In genomic region chr1:52601519-52601918, GRCh38 we compare ENCODE assay signal across 9 cellular contexts. TPM values are rescaled to one million over a fixed set of nuclear protein-coding genes. Genes with fewer than 3 reads are reported as not detected.
DNase-seq lines count a peak whose midpoint lies in the region; ATAC-seq and TF ChIP-seq lines count a peak whose summit lies in the region.
"Had no signal": no experiment of that assay in that cellular context is flagged by ENCODE, and none has a peak within 500 bp of the region (broad histone marks: within the 10 kb centered on the region; RNA-seq: fewer than 3 reads in every experiment).

No MANE protein-coding gene starts in this region.

- H3K27ac Mint-ChIP-seq in activated CD4-positive, alpha-beta T cell treated with anti-CD3 and anti-CD28 coated beads, Interleukin-2, amount 10 ng/mL, durations not matched to agents 24 days and 14 days: peak overlapping the region; percentile 68
- H3K27ac Mint-ChIP-seq in activated CD8-positive, alpha-beta T cell treated with anti-CD3 and anti-CD28 coated beads for 36 hours: peak overlapping the region; percentile 76
- peak overlapping the region; percentile 59 to 92 for H3K27ac Mint-ChIP-seq in stimulated activated naive CD8-positive, alpha-beta T cell treated with anti-CD3 and anti-CD28 coated beads, Interleukin-15, amount 100 ng/mL, for 72 hours

- H3K4me3 Mint-ChIP-seq in activated CD4-positive, alpha-beta T cell treated with anti-CD3 and anti-CD28 coated beads, Interleukin-2, amount 10 ng/mL, durations not matched to agents 24 days and 14 days: peak overlapping the region; percentile 83
- H3K4me3 Mint-ChIP-seq in activated CD8-positive, alpha-beta T cell treated with anti-CD3 and anti-CD28 coated beads for 36 hours: peak overlapping the region; percentile 76
- peak overlapping the region; percentile 65 to 77 for H3K4me3 Mint-ChIP-seq in stimulated activated naive CD8-positive, alpha-beta T cell treated with anti-CD3 and anti-CD28 coated beads, Interleukin-15, amount 100 ng/mL, for 72 hours

- CTCF ChIA-PET in activated CD8-positive, alpha-beta T cell treated with anti-CD3 and anti-CD28 coated beads for 36 hours (lab: Charles Lee): interaction anchor here (0.6 to 1.5 kb wide), 5 partner anchors 12 to 49 kb away, joined by 3 to 5 read pairs (median 4); partner anchors contain the start of genes SHISAL2A and TUT4

- intact Hi-C loops in activated CD4-positive, alpha-beta T cell treated with anti-CD3 and anti-CD28 coated beads, Interleukin-2, amount 10 ng/mL, durations not matched to agents 24 days and 14 days (cut with micrococcal nuclease): no loop called here
- intact Hi-C loops in activated CD8-positive, alpha-beta T cell treated with anti-CD3 and anti-CD28 coated beads for 36 hours (cut with micrococcal nuclease): no loop called here

- H3K27me3 ChIP-seq in layer of hippocampus (ENCODE audit: control insufficient read depth, insufficient read depth, low read length): no peaks in the 10 kb centered on the region

- H3K9me3 Mint-ChIP-seq in activated CD4-positive, alpha-beta T cell treated with anti-CD3 and anti-CD28 coated beads, Interleukin-2, amount 10 ng/mL, durations not matched to agents 24 days and 14 days: no peaks in the 10 kb centered on the region
- no peaks in the 10 kb centered on the region for H3K9me3 Mint-ChIP-seq in activated CD8-positive, alpha-beta T cell treated with anti-CD3 and anti-CD28 coated beads for 36 hours
- H3K9me3 Mint-ChIP-seq in stimulated activated naive CD8-positive, alpha-beta T cell treated with anti-CD3 and anti-CD28 coated beads, Interleukin-15, amount 100 ng/mL, for 72 hours: no peaks in the 10 kb centered on the region

- H3K36me3 Mint-ChIP-seq in activated CD4-positive, alpha-beta T cell treated with anti-CD3 and anti-CD28 coated beads, Interleukin-2, amount 10 ng/mL, durations not matched to agents 24 days and 14 days (ENCODE audit: low read depth): peaks cover 19% of the 10 kb centered on the region
- H3K36me3 Mint-ChIP-seq in activated CD8-positive, alpha-beta T cell treated with anti-CD3 and anti-CD28 coated beads for 36 hours (ENCODE audit: low read depth): peaks cover 24% of the 10 kb centered on the region

- ATAC-seq in activated CD8-positive, alpha-beta T cell treated with anti-CD3 and anti-CD28 coated beads for 36 hours: no peak
- ATAC-seq in stimulated activated naive CD8-positive, alpha-beta T cell treated with anti-CD3 and anti-CD28 coated beads, Interleukin-15, amount 100 ng/mL, for 72 hours: no peak
- ATAC-seq in GM21717 (IDR thresholded peaks at IDR 0.05; ENCODE audit: unreplicated experiment) (no peak), HG03045 (IDR thresholded peaks at IDR 0.05; ENCODE audit: unreplicated experiment) (no peak)

- H3K27ac ChIP-seq in layer of hippocampus (ENCODE audit: low read depth, low read length): peak overlapping the region; percentile 13

- peaks cover 2% of the 10 kb centered on the region for H3K27me3 Mint-ChIP-seq in activated CD4-positive, alpha-beta T cell treated with anti-CD3 and anti-CD28 coated beads, Interleukin-2, amount 10 ng/mL, durations not matched to agents 24 days and 14 days
- no peaks in the 10 kb centered on the region for H3K27me3 Mint-ChIP-seq in activated CD8-positive, alpha-beta T cell treated with anti-CD3 and anti-CD28 coated beads for 36 hours
- H3K27me3 Mint-ChIP-seq in stimulated activated naive CD8-positive, alpha-beta T cell treated with anti-CD3 and anti-CD28 coated beads, Interleukin-15, amount 100 ng/mL, for 72 hours: no peaks in the 10 kb centered on the region

- no peak for DNase-seq in activated CD4-positive, alpha-beta T cell treated with anti-CD3 and anti-CD28 coated beads, Interleukin-2, amount 10 ng/mL, durations not matched to agents 24 days and 14 days
- DNase-seq in activated CD4-positive, alpha-beta T cell treated with anti-CD3 and anti-CD28 coated beads, Interleukin-2, amount 50 U/mL, for 1 hour: no peak
- no peak for DNase-seq in activated CD8-positive, alpha-beta T cell treated with anti-CD3 and anti-CD28 coated beads for 36 hours
- DNase-seq in stimulated activated naive CD8-positive, alpha-beta T cell treated with anti-CD3 and anti-CD28 coated beads, Interleukin-15, amount 100 ng/mL, for 72 hours: no peak
- no peak for DNase-seq in HUDEP-2 (lab: John Stamatoyannopoulos, UW; ENCODE audit: unreplicated experiment in 76 of 76)
- DNase-seq: NCI-H2227 treated with DMSO at 0.1 percent for 48 hours had no signal

- POLR2A ChIA-PET in activated CD8-positive, alpha-beta T cell treated with anti-CD3 and anti-CD28 coated beads for 36 hours (lab: Charles Lee): interaction anchor here (0.5 to 1.7 kb wide), 11 partner anchors 9 to 818 kb away, joined by 3 to 6 read pairs (median 3); partner anchors contain the start of genes ORC1 and PRPF38A

- H3K4me1 Mint-ChIP-seq in activated CD4-positive, alpha-beta T cell treated with anti-CD3 and anti-CD28 coated beads, Interleukin-2, amount 10 ng/mL, durations not matched to agents 24 days and 14 days: peaks cover 37% of the 10 kb centered on the region
- peaks cover 41% of the 10 kb centered on the region for H3K4me1 Mint-ChIP-seq in activated CD8-positive, alpha-beta T cell treated with anti-CD3 and anti-CD28 coated beads for 36 hours (ENCODE audit: low read depth)
- H3K4me1 Mint-ChIP-seq in stimulated activated naive CD8-positive, alpha-beta T cell treated with anti-CD3 and anti-CD28 coated beads, Interleukin-15, amount 100 ng/mL, for 72 hours: peaks cover 39% of the 10 kb centered on the region

- TF ChIP-seq CTCF in activated CD8-positive, alpha-beta T cell treated with anti-CD3 and anti-CD28 coated beads for 36 hours (IDR thresholded peaks at IDR 0.05): no peak

RNA-seq across cellular contexts. Expression of gene GPX7, which starts 0.7 kb away (rescaled TPM):
- total RNA-seq in activated CD4-positive, alpha-beta T cell treated with anti-CD3 and anti-CD28 coated beads, Interleukin-2, amount 10 ng/mL, durations not matched to agents 24 days and 14 days: 28.0 and 29.4 TPM in 2 replicates
- total RNA-seq in activated CD8-positive, alpha-beta T cell treated with anti-CD3 and anti-CD28 coated beads for 36 hours: 10 to 100 TPM; 21.5 TPM

RNA-seq across cellular contexts. Expression of gene SHISAL2A, which starts 31.4 kb away (rescaled TPM):
- total RNA-seq in activated CD4-positive, alpha-beta T cell treated with anti-CD3 and anti-CD28 coated beads, Interleukin-2, amount 10 ng/mL, durations not matched to agents 24 days and 14 days: 4.8 and 5.0 TPM in 2 replicates
- 10 to 100 TPM; 14.6 to 16.2 TPM for total RNA-seq in activated CD8-positive, alpha-beta T cell treated with anti-CD3 and anti-CD28 coated beads for 36 hours

RNA-seq across cellular contexts. Expression of gene TUT4, which starts 48.6 kb away (rescaled TPM):
- 57.6 and 61.2 TPM in 2 replicates for total RNA-seq in activated CD4-positive, alpha-beta T cell treated with anti-CD3 and anti-CD28 coated beads, Interleukin-2, amount 10 ng/mL, durations not matched to agents 24 days and 14 days
- 10 to 100 TPM; 51.6 to 59.0 TPM for total RNA-seq in activated CD8-positive, alpha-beta T cell treated with anti-CD3 and anti-CD28 coated beads for 36 hours
